In genomic region chr1:174999216-174999925, GRCh38 we compare ENCODE assay signal across 1 cellular context.
TF ChIP-seq lines count a peak whose summit lies in the region.

No MANE protein-coding gene starts in this region.

TF ChIP-seq in HepG2, 621 proteins besides CTCF, POLR2A, EP300 and RAD21 (continued from another document and continues in another):
- TF ChIP-seq ATF4 (CRISPR knock-in tag; IDR thresholded peaks at IDR 0.05): no peak
- no peak for TF ChIP-seq FLYWCH1 (CRISPR knock-in tag; IDR thresholded peaks at IDR 0.05)
- no peak for TF ChIP-seq REXO4 (CRISPR knock-in tag; IDR thresholded peaks at IDR 0.05; ENCODE audit: borderline replicate concordance)
- TF ChIP-seq ZNF235 (CRISPR knock-in tag; IDR thresholded peaks at IDR 0.05; ENCODE audit: borderline replicate concordance): peak; percentile 78; the same call in 1 of the 2 replicates
- no peak for TF ChIP-seq ZNF646 (CRISPR knock-in tag; IDR thresholded peaks at IDR 0.05)
- no peak for TF ChIP-seq SRF (IDR thresholded peaks at IDR 0.05; ENCODE audit: low read depth, low read length)
- peak; percentile 33 for TF ChIP-seq SOX5 (CRISPR knock-in tag; IDR thresholded peaks at IDR 0.05; ENCODE audit: borderline replicate concordance)
- TF ChIP-seq ZFP91 (CRISPR knock-in tag; IDR thresholded peaks at IDR 0.05; ENCODE audit: borderline replicate concordance): peak; percentile 74; the same call in 1 of the 2 replicates
- TF ChIP-seq ZNF567 (CRISPR knock-in tag; IDR thresholded peaks at IDR 0.05; ENCODE audit: borderline replicate concordance): peak; percentile 3; the same call in 1 of the 2 replicates
- peak; percentile 96 for TF ChIP-seq GABPB1 (CRISPR knock-in tag; IDR thresholded peaks at IDR 0.05)
- TF ChIP-seq DNMT3B (CRISPR knock-in tag; conservative IDR thresholded peaks at IDR 0.05): 0 out of 2 replicates have a peak, but pooled peaks have one; percentile 1
- TF ChIP-seq STAT5B (CRISPR knock-in tag; IDR thresholded peaks at IDR 0.05): 0 out of 2 replicates have a peak, but pooled peaks have one; percentile 40
- peak; percentile 83 for TF ChIP-seq RXRA (CRISPR knock-in tag; IDR thresholded peaks at IDR 0.05)
- peak; percentile 67 for TF ChIP-seq RNF2 (conservative IDR thresholded peaks at IDR 0.05; ENCODE audit: low read depth)
- TF ChIP-seq GPN1 (CRISPR knock-in tag; IDR thresholded peaks at IDR 0.05; ENCODE audit: borderline replicate concordance): no peak
- peak; percentile 80 for TF ChIP-seq USF2 (IDR thresholded peaks at IDR 0.05; ENCODE audit: low read depth, low read length)
- TF ChIP-seq USF2 (CRISPR knock-in tag; IDR thresholded peaks at IDR 0.05; ENCODE audit: borderline replicate concordance): peak; percentile 95; the same call in 1 of the 2 replicates
- no peak for TF ChIP-seq ZNF572 (CRISPR knock-in tag; IDR thresholded peaks at IDR 0.05)
- peak; percentile 74; the same call in 1 of the 2 replicates for TF ChIP-seq SIN3A (IDR thresholded peaks at IDR 0.05; ENCODE audit: borderline replicate concordance, low read depth, low read length)
- no peak; the same call in none of the 2 replicates for TF ChIP-seq SP4 (CRISPR knock-in tag; IDR thresholded peaks at IDR 0.05)
- TF ChIP-seq ZNF598 (CRISPR knock-in tag; IDR thresholded peaks at IDR 0.05; ENCODE audit: borderline replicate concordance): 0 out of 2 replicates have a peak, but pooled peaks have one; percentile 25
- no peak for TF ChIP-seq RNF219 (CRISPR knock-in tag; IDR thresholded peaks at IDR 0.05)
- no peak for TF ChIP-seq ZSCAN30 (CRISPR knock-in tag; IDR thresholded peaks at IDR 0.05)
- peak; percentile 31; the same call in 1 of the 2 replicates for TF ChIP-seq CEBPB (IDR thresholded peaks at IDR 0.05; ENCODE audit: borderline replicate concordance, low read depth, low read length)
- peak; percentile 71 for TF ChIP-seq HNF1B (CRISPR knock-in tag; IDR thresholded peaks at IDR 0.05)
- TF ChIP-seq THAP7 (CRISPR knock-in tag; IDR thresholded peaks at IDR 0.05): peak; percentile 62; the same call in 1 of the 2 replicates
- no peak; the same call in 1 of the 2 replicates for TF ChIP-seq ZNF782 (CRISPR knock-in tag; IDR thresholded peaks at IDR 0.05; ENCODE audit: borderline replicate concordance)
- TF ChIP-seq ZNF451 (CRISPR knock-in tag; IDR thresholded peaks at IDR 0.05): no peak
- peak; percentile 91 for TF ChIP-seq POGZ (CRISPR knock-in tag; IDR thresholded peaks at IDR 0.05)
- TF ChIP-seq CBX5 (CRISPR knock-in tag; IDR thresholded peaks at IDR 0.05; ENCODE audit: borderline replicate concordance): peak; percentile 91
- no peak for TF ChIP-seq ZNF747 (CRISPR knock-in tag; IDR thresholded peaks at IDR 0.05; ENCODE audit: borderline replicate concordance)
- no peak for TF ChIP-seq RBAK (CRISPR knock-in tag; IDR thresholded peaks at IDR 0.05)
- no peak for TF ChIP-seq ZNF326 (CRISPR knock-in tag; IDR thresholded peaks at IDR 0.05; ENCODE audit: borderline replicate concordance)
- TF ChIP-seq HOMEZ (CRISPR knock-in tag; IDR thresholded peaks at IDR 0.05; ENCODE audit: low read depth): no peak
- no peak for TF ChIP-seq MEIS1 (CRISPR knock-in tag; IDR thresholded peaks at IDR 0.05; ENCODE audit: borderline replicate concordance)
- peak; percentile 95 for TF ChIP-seq ZBTB21 (CRISPR knock-in tag; IDR thresholded peaks at IDR 0.05)
- TF ChIP-seq CENPT (CRISPR knock-in tag; IDR thresholded peaks at IDR 0.05; ENCODE audit: low read depth): no peak
- no peak for TF ChIP-seq PTBP1 (IDR thresholded peaks at IDR 0.05; ENCODE audit: low read depth, low read length, poor library complexity, severe bottlenecking)
- TF ChIP-seq SMAD1 (CRISPR knock-in tag; IDR thresholded peaks at IDR 0.05; ENCODE audit: borderline replicate concordance, low read depth): no peak; the same call in 1 of the 2 replicates
- no peak for TF ChIP-seq ZSCAN12 (CRISPR knock-in tag; IDR thresholded peaks at IDR 0.05)
- no peak for TF ChIP-seq PLRG1 (conservative IDR thresholded peaks at IDR 0.05)
- peak; percentile 83 for TF ChIP-seq IKZF5 (CRISPR knock-in tag; IDR thresholded peaks at IDR 0.05)
